Comparison of ENCODE assay signal across 7 cellular contexts in genomic region chr9:36029765-36030528, GRCh38. TPM values are rescaled to one million over a fixed set of nuclear protein-coding genes. Genes with fewer than 3 reads are reported as not detected.
DNase-seq lines count a peak whose midpoint lies in the region; ATAC-seq and TF ChIP-seq lines count a peak whose summit lies in the region.

No MANE protein-coding gene starts in this region.

- H3K9me3 ChIP-seq in upper lobe of right lung = no peaks in the 10 kb centered on the region

- peak overlapping the region; percentile 8 for H3K27ac ChIP-seq in upper lobe of right lung

- intact Hi-C loops in left cardiac atrium (cut with DNase I) (no loop called here), upper lobe of right lung (cut with DNase I) (no loop called here)

- H3K36me3 Mint-ChIP-seq in activated CD4-positive, alpha-beta memory T cell treated with anti-CD3 and anti-CD28 coated beads, Interleukin-2, amount 10 ng/mL, durations not matched to agents 7 days and 5 days (ENCODE audit: low read depth) = no peaks in the 10 kb centered on the region

- no peak for TF ChIP-seq CTCF in upper lobe of right lung (IDR thresholded peaks at IDR 0.05)

- DNase-seq in HS-5 (ENCODE audit: low read depth) (peak; percentile 96), SW480 (ENCODE audit: low spot score) (peak; percentile 44), left cardiac atrium (no peak), upper lobe of right lung (no peak)
- DNase-seq in stimulated activated CD4-positive, alpha-beta T cell treated with anti-CD3 and anti-CD28 coated beads, Interleukin-4, amount 100 ng/mL, for 24 hours = no peak
- no peak for DNase-seq in activated CD4-positive, alpha-beta memory T cell treated with anti-CD3 and anti-CD28 coated beads, Interleukin-2, amount 10 ng/mL, durations not matched to agents 7 days and 5 days

- peak; percentile 67 to 89 for ATAC-seq in left cardiac atrium
- peak; percentile 78 for ATAC-seq in upper lobe of right lung
- no peak for ATAC-seq in HG03095 (IDR thresholded peaks at IDR 0.05; ENCODE audit: unreplicated experiment)

- CTCF ChIA-PET in activated CD4-positive, alpha-beta memory T cell treated with anti-CD3 and anti-CD28 coated beads, Interleukin-2, amount 10 ng/mL, durations not matched to agents 7 days and 5 days (lab: Charles Lee) = interaction anchor here (0.6 to 2.9 kb wide), 5 partner anchors 9 to 74 kb away, joined by 3 to 19 read pairs (median 4); no protein-coding TSS in a partner anchor

- POLR2A ChIA-PET in activated CD4-positive, alpha-beta memory T cell treated with anti-CD3 and anti-CD28 coated beads, Interleukin-2, amount 10 ng/mL, durations not matched to agents 7 days and 5 days (lab: Charles Lee) = no interaction called here

- H3K4me1 ChIP-seq in upper lobe of right lung = peaks cover 9% of the 10 kb centered on the region

- H3K4me3 ChIP-seq in upper lobe of right lung = no peak overlapping the region

- no peaks in the 10 kb centered on the region for H3K27me3 ChIP-seq in upper lobe of right lung

- peaks cover 34% of the 10 kb centered on the region for H3K27me3 Mint-ChIP-seq in activated CD4-positive, alpha-beta memory T cell treated with anti-CD3 and anti-CD28 coated beads, Interleukin-2, amount 10 ng/mL, durations not matched to agents 7 days and 5 days

- H3K9me3 Mint-ChIP-seq in activated CD4-positive, alpha-beta memory T cell treated with anti-CD3 and anti-CD28 coated beads, Interleukin-2, amount 10 ng/mL, durations not matched to agents 7 days and 5 days = no peaks in the 10 kb centered on the region

- H3K4me3 Mint-ChIP-seq in activated CD4-positive, alpha-beta memory T cell treated with anti-CD3 and anti-CD28 coated beads, Interleukin-2, amount 10 ng/mL, durations not matched to agents 7 days and 5 days = no peak overlapping the region

- H3K4me1 Mint-ChIP-seq in activated CD4-positive, alpha-beta memory T cell treated with anti-CD3 and anti-CD28 coated beads, Interleukin-2, amount 10 ng/mL, durations not matched to agents 7 days and 5 days = no peaks in the 10 kb centered on the region

- H3K27ac Mint-ChIP-seq in activated CD4-positive, alpha-beta memory T cell treated with anti-CD3 and anti-CD28 coated beads, Interleukin-2, amount 10 ng/mL, durations not matched to agents 7 days and 5 days = no peak overlapping the region

- no peaks in the 10 kb centered on the region for H3K36me3 ChIP-seq in upper lobe of right lung

RNA-seq across cellular contexts. Expression of gene RECK, which starts 6.8 kb away (rescaled TPM):
- total RNA-seq in left cardiac atrium = 1 to 10 TPM; 8.1 to 8.9 TPM
- total RNA-seq in upper lobe of right lung = 20.1 TPM
- 1 to 10 TPM; 7.4 to 8.1 TPM for total RNA-seq in activated CD4-positive, alpha-beta memory T cell treated with anti-CD3 and anti-CD28 coated beads, Interleukin-2, amount 10 ng/mL, durations not matched to agents 7 days and 5 days

Comparison
In these comparisons a context has a peak if more than half of its experiments do, and no peak if none do; other contexts are left out.
1. DNase-seq: peak in HS-5 (single experiment) and SW480 (single experiment); none in left cardiac atrium (single experiment), upper lobe of right lung (single experiment), stimulated activated CD4-positive, alpha-beta T cell treated with anti-CD3 and anti-CD28 coated beads, Interleukin-4, amount 100 ng/mL, for 24 hours (single experiment) and activated CD4-positive, alpha-beta memory T cell treated with anti-CD3 and anti-CD28 coated beads, Interleukin-2, amount 10 ng/mL, durations not matched to agents 7 days and 5 days (single experiment).